Comparison of ENCODE assay signal across 35 cellular contexts in the genomic region with DNA sequence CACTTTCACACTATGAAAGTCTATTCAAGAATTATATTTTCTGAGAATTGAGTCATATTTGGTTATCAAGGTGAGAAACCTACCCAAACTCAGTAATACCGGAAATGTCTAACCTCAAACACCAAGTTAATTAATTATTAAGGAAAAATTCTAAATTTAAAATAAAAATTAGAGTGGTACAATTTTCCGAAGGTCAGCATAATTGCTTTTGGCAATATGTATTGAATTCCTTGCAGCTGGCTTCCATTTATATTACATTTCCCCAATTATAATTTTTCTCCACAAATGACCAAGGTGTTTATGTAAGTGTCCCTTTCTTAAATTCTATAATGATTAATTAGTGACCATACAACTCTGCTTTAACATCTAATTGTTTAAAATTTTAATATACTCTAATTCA.
"Had no signal": no experiment of that assay in that cellular context is flagged by ENCODE, and none has a peak within 500 bp of the region (broad histone marks: within the 10 kb centered on the region; RNA-seq: fewer than 3 reads in every experiment).

No MANE protein-coding gene starts in this region.

- DNase-seq: activated effector memory CD4-positive, alpha-beta T cell treated with anti-CD3 and anti-CD28 coated beads, Interleukin-2, amount 50 U/mL, for 16 hours; activated effector memory CD4-positive, alpha-beta T cell treated with Interleukin-2 at 50 U/mL for 16 hours; activated gamma-delta T cell; activated gamma-delta T cell treated with Interleukin-2 at 50 U/mL for 16 hours; activated naive CD4-positive, alpha-beta T cell; activated naive CD4-positive, alpha-beta T cell treated with anti-CD3 and anti-CD28 coated beads for 36 hours; activated naive CD4-positive, alpha-beta T cell treated with anti-CD3 and anti-CD28 coated beads, Interleukin-2, amount 10 ng/mL, durations not matched to agents 7 days and 5 days; activated naive CD4-positive, alpha-beta T cell treated with anti-CD3 and anti-CD28 coated beads, Interleukin-2, amount 50 U/mL, for 16 hours; activated naive CD4-positive, alpha-beta T cell treated with Interleukin-2 at 50 U/mL for 16 hours; activated naive CD8-positive, alpha-beta T cell treated with anti-CD3 and anti-CD28 coated beads for 36 hours; activated naive CD8-positive, alpha-beta T cell treated with anti-CD3 and anti-CD28 coated beads, Interleukin-2, amount 10 ng/mL, durations not matched to agents 7 days and 5 days; activated naive CD8-positive, alpha-beta T cell treated with anti-CD3 and anti-CD28 coated beads, Interleukin-2, amount 50 U/mL, for 24 hours; activated T-cell treated with anti-CD3 and anti-CD28 coated beads for 4 hours; activated T-cell treated with anti-CD3 and anti-CD28 coated beads, Interleukin-2, amount 50 U/mL, for 1 hour; activated T-cell treated with anti-CD3 and anti-CD28 coated beads, Interleukin-2, amount 50 U/mL, for 24 hours; activated T-cell treated with anti-CD3 and anti-CD28 coated beads, Interleukin-2, amount 50 U/mL, for 4 hours; activated T-cell treated with anti-CD3 and anti-CD28 coated beads, Interleukin-2, amount 50 U/mL, for 48 hours; activated T-cell treated with anti-CD3 and anti-CD28 coated beads, Interleukin-2, amount 50 U/mL, for 72 hours; adrenal gland; amniotic stem cell; amygdala; anterior cingulate cortex; aorta; body of pancreas; brain microvascular endothelial cell; caudate nucleus; central memory CD4-positive, alpha-beta T cell; cerebellar nuclear complex had no signal

- H3K4me3 ChIP-seq: adrenal gland, ascending aorta, body of pancreas, breast epithelium, cardiac muscle cell had no signal

- H3K36me3 ChIP-seq: adrenal gland, ascending aorta, brain microvascular endothelial cell, breast epithelium, cardiac muscle cell had no signal

- H3K27ac ChIP-seq: adrenal gland, ascending aorta, body of pancreas, brain microvascular endothelial cell, breast epithelium, cardiac muscle cell had no signal

- FAIRE-seq: astrocyte, bronchial epithelial cell had no signal

- ATAC-seq: activated naive CD4-positive, alpha-beta T cell treated with anti-CD3 and anti-CD28 coated beads, Interleukin-2, amount 50 U/mL, for 72 hours; activated naive CD8-positive, alpha-beta T cell treated with anti-CD3 and anti-CD28 coated beads, Interleukin-2, amount 50 U/mL, for 24 hours; activated T-cell treated with anti-CD3 and anti-CD28 coated beads, Interleukin-2, amount 50 U/mL, for 4 hours; activated T-cell treated with anti-CD3 and anti-CD28 coated beads, Interleukin-2, amount 50 U/mL, for 72 hours; activated T-helper 17 cell treated with anti-CD3 and anti-CD28 coated beads, Interleukin-2, amount 50 U/mL, for 72 hours; body of pancreas had no signal

- H3K4me1 ChIP-seq: adrenal gland, ascending aorta, body of pancreas, breast epithelium had no signal

- H3K27me3 ChIP-seq: adrenal gland, ascending aorta, body of pancreas, brain microvascular endothelial cell, breast epithelium, cardiac muscle cell had no signal
